10 cellular contexts compared by ENCODE assay signal in the genomic region with DNA sequence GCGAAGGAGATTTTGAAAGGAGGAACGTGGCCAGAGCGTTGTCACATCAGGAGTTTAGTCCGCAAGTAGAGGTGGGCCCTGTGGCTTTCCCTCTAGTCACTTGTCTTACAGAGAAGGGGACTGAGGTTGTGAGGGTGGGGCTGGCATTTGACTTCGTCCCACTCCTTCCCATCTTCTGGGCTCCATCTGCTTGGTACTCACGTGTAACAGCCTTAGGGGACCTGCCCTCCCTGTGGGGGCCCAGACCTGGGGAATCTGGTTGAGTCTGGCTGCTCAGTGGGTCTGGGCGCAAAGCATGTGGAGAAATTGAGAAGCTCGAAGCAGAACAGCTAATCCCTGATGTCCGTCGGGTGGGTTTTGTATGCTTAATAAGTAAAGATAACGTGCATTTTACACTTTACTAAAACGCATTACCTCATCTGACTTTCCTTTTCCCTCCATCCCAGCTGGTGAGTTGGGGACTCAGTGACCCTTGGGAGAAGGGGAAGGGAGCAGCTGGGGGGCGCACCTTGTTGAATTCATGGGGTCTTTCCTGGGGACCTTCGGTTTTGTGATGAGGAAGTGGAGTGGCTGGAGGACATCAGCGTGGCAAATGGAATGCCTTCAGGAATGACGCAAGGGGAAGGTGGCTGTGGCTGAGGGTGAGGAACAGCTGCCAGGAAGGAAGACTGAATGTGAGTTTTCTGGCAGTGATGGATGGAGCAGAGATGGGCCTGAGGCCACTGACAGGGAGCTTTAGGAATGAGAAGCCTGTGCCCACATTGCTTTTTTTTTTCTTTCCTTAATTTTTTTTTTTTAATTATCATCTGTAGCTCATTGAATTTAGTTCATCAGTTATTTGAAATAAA. TPM values are rescaled to one million over a fixed set of nuclear protein-coding genes. Genes with fewer than 3 reads are reported as not detected.
DNase-seq lines count a peak whose midpoint lies in the region; ATAC-seq, FAIRE-seq and TF ChIP-seq lines count a peak whose summit lies in the region.
"Had no signal": no experiment of that assay in that cellular context is flagged by ENCODE, and none has a peak within 500 bp of the region (broad histone marks: within the 10 kb centered on the region; RNA-seq: fewer than 3 reads in every experiment).

No MANE protein-coding gene starts in this region.

- no peaks in the 10 kb centered on the region for H3K27me3 ChIP-seq in upper lobe of right lung

- H3K4me1 ChIP-seq in upper lobe of right lung, result peaks cover 43% of the 10 kb centered on the region

- no peak overlapping the region for H3K4me3 ChIP-seq in upper lobe of right lung

- DNase-seq in HTR-8/SVneo (ENCODE audit: insufficient read length, low spot score), result peak; percentile 94
- DNase-seq in cerebellar cortex (ENCODE audit: low spot score), result peak; percentile 57
- peak; percentile 59 for DNase-seq in left kidney (ENCODE audit: low read depth, low spot score)
- no peak for DNase-seq in upper lobe of right lung
- DNase-seq in NCI-H524 (lab: John Stamatoyannopoulos, UW), result no peak
- no peak for DNase-seq in DMS153 (lab: John Stamatoyannopoulos, UW)
- no peak for DNase-seq in DMS79 treated with DMSO at 0.1 percent for 48 hours (lab: John Stamatoyannopoulos, UW)
- DNase-seq: activated gamma-delta T cell treated with Interleukin-2 at 50 U/mL for 16 hours, SIG-M5 had no signal

- ATAC-seq in upper lobe of right lung (peak; percentile 70), HG03342 (IDR thresholded peaks at IDR 0.05; ENCODE audit: unreplicated experiment) (no peak)

- H3K36me3 ChIP-seq in upper lobe of right lung, result no peaks in the 10 kb centered on the region

- peak; percentile 87 for FAIRE-seq in HTR-8/SVneo (lab: Jason Lieb, UNC)

- H3K27ac ChIP-seq in upper lobe of right lung, result no peak overlapping the region

- intact Hi-C loops in upper lobe of right lung (cut with DNase I), result no loop called here

- no peaks in the 10 kb centered on the region for H3K9me3 ChIP-seq in upper lobe of right lung

- no peak for TF ChIP-seq CTCF in upper lobe of right lung (IDR thresholded peaks at IDR 0.05)

RNA-seq across cellular contexts. Expression of a gene that starts 44.8 kb away (rescaled TPM):
- total RNA-seq in upper lobe of right lung, result 30.9 TPM

Comparison
In these comparisons a context has a peak if more than half of its experiments do, and no peak if none do; other contexts are left out.
1. DNase-seq: peak in HTR-8/SVneo (single experiment), cerebellar cortex (single experiment) and left kidney (single experiment); none in upper lobe of right lung (single experiment), NCI-H524 (0 of 2), DMS153 (single experiment) and DMS79 treated with DMSO at 0.1 percent for 48 hours (single experiment).